ENCODE assay signal across 18 cellular contexts in genomic region chr6:149306967-149307366, GRCh38. TPM values are rescaled to one million over a fixed set of nuclear protein-coding genes. Genes with fewer than 3 reads are reported as not detected.
DNase-seq lines count a peak whose midpoint lies in the region; ATAC-seq and TF ChIP-seq lines count a peak whose summit lies in the region.
"Had no signal": no experiment of that assay in that cellular context is flagged by ENCODE, and none has a peak within 500 bp of the region (broad histone marks: within the 10 kb centered on the region; RNA-seq: fewer than 3 reads in every experiment).

No MANE protein-coding gene starts in this region.

- peak overlapping the region; percentile 19 for H2AFZ ChIP-seq in mammary epithelial cell (ENCODE audit: low read depth, low read length)
- peak overlapping the region; percentile 53 for H2AFZ ChIP-seq in mesenchymal stem cell (ENCODE audit: low read depth, low read length)

- H3K4me3 ChIP-seq in mammary epithelial cell (replicated peaks in 1 of 3; ENCODE audit: insufficient read depth in 1 of 3, low read depth in 2 of 3, low read length in 3 of 3) (no peak overlapping the region), mesenchymal stem cell (ENCODE audit: insufficient read depth in 1 of 2, low read depth in 1 of 2, low read length in 2 of 2) (no peak overlapping the region)
- H3K4me3 ChIP-seq: dorsolateral prefrontal cortex, esophagus squamous epithelium, left ventricle myocardium inferior, psoas muscle had no signal

- no peak overlapping the region for H3K4me2 ChIP-seq in mammary epithelial cell (ENCODE audit: insufficient read depth, low read depth, low read length)
- peak overlapping the region; percentile 1 for H3K4me2 ChIP-seq in mesenchymal stem cell (ENCODE audit: low read length, poor library complexity, severe bottlenecking)

- no peaks in the 10 kb centered on the region for H4K20me1 ChIP-seq in mammary epithelial cell (ENCODE audit: insufficient read depth, low read length)

- no peak overlapping the region for H2BK5ac ChIP-seq in mesenchymal stem cell (ENCODE audit: low read depth, low read length, poor library complexity, severe bottlenecking)

- TF ChIP-seq CTCF in mammary epithelial cell (conservative IDR thresholded peaks at IDR 0.05 in 1 of 2, IDR thresholded peaks at IDR 0.05 in 1 of 2; ENCODE audit: extremely low read depth in 1 of 2, insufficient read depth in 1 of 2, low read depth in 1 of 2, low read length in 2 of 2) = no peak

- no peak overlapping the region for H3K14ac ChIP-seq in mesenchymal stem cell (ENCODE audit: low read length in 2 of 2)

- no peak for ATAC-seq in activated T-cell treated with anti-CD3 and anti-CD28 coated beads, Interleukin-2, amount 50 U/mL, for 72 hours (replicated peaks in 1 of 2)
- no peak for ATAC-seq in HG03045 (IDR thresholded peaks at IDR 0.05; ENCODE audit: unreplicated experiment)
- ATAC-seq: activated CD4-positive, CD25-positive, alpha-beta regulatory T cell treated with anti-CD3 and anti-CD28 coated beads, Interleukin-2, amount 50 U/mL, for 24 hours; naive thymus-derived CD8-positive, alpha-beta T cell; psoas muscle; T-helper 17 cell had no signal

- H3K36me3 ChIP-seq in mammary epithelial cell (ENCODE audit: insufficient read depth, low read length) = no peaks in the 10 kb centered on the region
- H3K36me3 ChIP-seq in mesenchymal stem cell (ENCODE audit: control insufficient read depth in 1 of 2, insufficient read depth in 2 of 2, low read depth in 1 of 2, low read length in 2 of 2) = no peaks in the 10 kb centered on the region
- H3K36me3 ChIP-seq: esophagus squamous epithelium, left ventricle myocardium inferior had no signal

- H3K4ac ChIP-seq in mesenchymal stem cell (ENCODE audit: low read depth in 1 of 2, low read length in 2 of 2) = no peak overlapping the region

- H2BK120ac ChIP-seq in mesenchymal stem cell (ENCODE audit: low read depth, low read length) = no peak overlapping the region

- no peak overlapping the region for H2BK12ac ChIP-seq in mesenchymal stem cell (ENCODE audit: low read length in 2 of 2)

- H3K9ac ChIP-seq in mammary epithelial cell (ENCODE audit: insufficient read depth, low read length) (no peak overlapping the region), mesenchymal stem cell (ENCODE audit: low read length) (no peak overlapping the region)

- H3K27ac Mint-ChIP-seq in activated T-cell treated with anti-CD3 and anti-CD28 coated beads, Interleukin-2, amount 50 U/mL, for 72 hours = no peak overlapping the region
- H3K27ac Mint-ChIP-seq: T-helper 17 cell had no signal

- dilution Hi-C loops in mammary epithelial cell (cut with HindIII; ENCODE audit: low sequenced_read_pairs) = no loop called here

- H3K9me3 Mint-ChIP-seq in activated T-cell treated with anti-CD3 and anti-CD28 coated beads, Interleukin-2, amount 50 U/mL, for 72 hours = no peaks in the 10 kb centered on the region
- H3K9me3 Mint-ChIP-seq: naive thymus-derived CD8-positive, alpha-beta T cell had no signal

- H3K36me3 Mint-ChIP-seq in activated T-cell treated with anti-CD3 and anti-CD28 coated beads, Interleukin-2, amount 50 U/mL, for 72 hours (ENCODE audit: insufficient read depth in 2 of 2) = no peaks in the 10 kb centered on the region
- H3K36me3 Mint-ChIP-seq: naive thymus-derived CD8-positive, alpha-beta T cell had no signal

- no peaks in the 10 kb centered on the region for H3K79me1 ChIP-seq in mesenchymal stem cell (replicated peaks; ENCODE audit: low read length, poor library complexity, severe bottlenecking)

- H4K91ac ChIP-seq in mesenchymal stem cell (ENCODE audit: low read length) = no peak overlapping the region

- H3K18ac ChIP-seq in mesenchymal stem cell (ENCODE audit: low read depth in 1 of 2, low read length in 2 of 2) = peak overlapping the region in 1 of 2 experiments; percentile 12

- H3K27ac ChIP-seq in mammary epithelial cell (ENCODE audit: insufficient read depth, low read depth, low read length) (no peak overlapping the region), mesenchymal stem cell (ENCODE audit: low read length, poor library complexity, severe bottlenecking) (peak overlapping the region; percentile 83)
- H3K27ac ChIP-seq: dorsolateral prefrontal cortex, esophagus squamous epithelium, left ventricle myocardium inferior, psoas muscle had no signal

- H3K9me3 ChIP-seq in mammary epithelial cell (replicated peaks; ENCODE audit: insufficient read depth, low read length) (no peaks in the 10 kb centered on the region), mesenchymal stem cell (ENCODE audit: control insufficient read depth, low read length) (no peaks in the 10 kb centered on the region)
- H3K9me3 ChIP-seq: esophagus squamous epithelium, left ventricle myocardium inferior, psoas muscle had no signal

- DNase-seq in AG20443 (ENCODE audit: low spot score) (peak; percentile 56), LHCN-M2 (ENCODE audit: low read depth) (peak; percentile 80), mammary epithelial cell (no peak), mesenchymal stem cell (peak; percentile 64), midbrain (lab: John Stamatoyannopoulos, UW) (no peak), NCI-H524 treated with DMSO at 0.1 percent for 48 hours (lab: John Stamatoyannopoulos, UW) (no peak)
- no peak for DNase-seq in activated T-cell treated with anti-CD3 and anti-CD28 coated beads, Interleukin-2, amount 50 U/mL, for 72 hours
- DNase-seq: dorsolateral prefrontal cortex; esophagus squamous epithelium; left ventricle myocardium inferior; naive thymus-derived CD8-positive, alpha-beta T cell; NCI-H748 treated with DMSO at 0.1 percent for 48 hours; RPMI8226; stimulated activated CD4-positive, alpha-beta T cell treated with anti-CD3 and anti-CD28 coated beads, Interleukin-15, amount 100 ng/mL, for 24 hours; T-helper 17 cell had no signal

- H3K27me3 Mint-ChIP-seq in activated T-cell treated with anti-CD3 and anti-CD28 coated beads, Interleukin-2, amount 50 U/mL, for 72 hours (ENCODE audit: low read depth) = no peaks in the 10 kb centered on the region
- H3K27me3 Mint-ChIP-seq: naive thymus-derived CD8-positive, alpha-beta T cell; T-helper 17 cell had no signal

- intact Hi-C loops in mammary epithelial cell (cut with micrococcal nuclease) = no loop called here

- H3K23ac ChIP-seq in mesenchymal stem cell (ENCODE audit: low read length in 2 of 2) = no peak overlapping the region

- H2BK15ac ChIP-seq in mesenchymal stem cell (ENCODE audit: low read depth, poor library complexity, severe bottlenecking) = no peak overlapping the region

- no TSS peak for BruUV-seq in mammary epithelial cell (replicated peaks; lab: Mats Ljungman, UMichigan)

- peaks cover 3% of the 10 kb centered on the region for H3K4me1 ChIP-seq in mammary epithelial cell (ENCODE audit: insufficient read depth, low read length)
- H3K4me1 ChIP-seq in mesenchymal stem cell (ENCODE audit: control insufficient read depth, insufficient read depth, low read depth, low read length) = peaks cover 3% of the 10 kb centered on the region
- H3K4me1 ChIP-seq: esophagus squamous epithelium, left ventricle myocardium inferior, psoas muscle had no signal

- H3K4me3 Mint-ChIP-seq in activated T-cell treated with anti-CD3 and anti-CD28 coated beads, Interleukin-2, amount 50 U/mL, for 72 hours = no peak overlapping the region
- H3K4me3 Mint-ChIP-seq: naive thymus-derived CD8-positive, alpha-beta T cell; T-helper 17 cell had no signal

- H4K8ac ChIP-seq in mesenchymal stem cell (ENCODE audit: low read length) = no peak overlapping the region

- H3K79me2 ChIP-seq in mammary epithelial cell (ENCODE audit: insufficient read depth, low read length) = no peaks in the 10 kb centered on the region

- CTCF ChIA-PET in mammary epithelial cell (lab: Charles Lee; ENCODE audit: low non-redundant PET) = no interaction called here

- peak overlapping the region; percentile 87 for H2AK5ac ChIP-seq in mesenchymal stem cell (ENCODE audit: low read length, severe bottlenecking)

- in situ Hi-C loops in mammary epithelial cell (cut with MboI; ENCODE audit: low sequenced_read_pairs in 2 of 2) = no loop called here

- no peaks in the 10 kb centered on the region for H3K27me3 ChIP-seq in mammary epithelial cell (ENCODE audit: insufficient read depth, low read length)
- peaks cover 0 to 6% of the 10 kb centered on the region in 2 experiments for H3K27me3 ChIP-seq in mesenchymal stem cell (ENCODE audit: control insufficient read depth in 1 of 2, insufficient read depth in 1 of 2, low read length in 2 of 2)
- H3K27me3 ChIP-seq: dorsolateral prefrontal cortex had no signal

- 86% methylated on average over 3 of the region's 3 CpGs for WGBS in mammary epithelial cell (ENCODE audit: low coverage, missing lambda C conversion rate)
- whole genome bisulfite sequencing in mesenchymal stem cell = 20% methylated on average over 3 of the region's 3 CpGs

- peaks cover 4% of the 10 kb centered on the region for H3K4me1 Mint-ChIP-seq in activated T-cell treated with anti-CD3 and anti-CD28 coated beads, Interleukin-2, amount 50 U/mL, for 72 hours (ENCODE audit: low read depth)
- H3K4me1 Mint-ChIP-seq: T-helper 17 cell had no signal

RNA-seq across cellular contexts. Expression of gene TAB2, which starts 10.5 kb away (rescaled TPM):
- 18.1 and 23.1 TPM in 2 replicates for total RNA-seq in LHCN-M2 (2014; rRNA removed)
- polyA plus RNA-seq in LHCN-M2 (2012) = 17.7 TPM
- total RNA-seq in mammary epithelial cell = 10 to 100 TPM; 21.2 to 47.3 TPM
- polyA plus RNA-seq in mammary epithelial cell = 31.0 TPM
- polyA minus RNA-seq in mammary epithelial cell = 59.2 TPM
- polyA plus RNA-seq in mesenchymal stem cell (2013, experiment 1 of 2) = 46.0 TPM
- 46.8 TPM for polyA plus RNA-seq in mesenchymal stem cell (2013, experiment 2 of 2)
- 100 to 1,000 TPM; 118 to 125 TPM for total RNA-seq in activated T-cell treated with anti-CD3 and anti-CD28 coated beads, Interleukin-2, amount 50 U/mL, for 72 hours

Comparison
In these comparisons a context has a peak if more than half of its experiments do, and no peak if none do; other contexts are left out.
1. DNase-seq: peak in AG20443 (single experiment), LHCN-M2 (single experiment) and mesenchymal stem cell (single experiment); none in mammary epithelial cell (single experiment), activated T-cell treated with anti-CD3 and anti-CD28 coated beads, Interleukin-2, amount 50 U/mL, for 72 hours (0 of 2), midbrain (single experiment) and NCI-H524 treated with DMSO at 0.1 percent for 48 hours (single experiment).